Comparison of ENCODE assay signal across 8 cellular contexts in genomic region chr6:84052204-84052882, GRCh38. TPM values are rescaled to one million over a fixed set of nuclear protein-coding genes. Genes with fewer than 3 reads are reported as not detected.
A peak's percentile ranks its signal among the peaks of the same experiment; 100 is the strongest.
DNase-seq lines count a peak whose midpoint lies in the region; ATAC-seq and TF ChIP-seq lines count a peak whose summit lies in the region.

No MANE protein-coding gene starts in this region.

- H3K9me3 ChIP-seq in mesodermal cell (ENCODE audit: control insufficient read depth, low read length): no peaks in the 10 kb centered on the region
- no peaks in the 10 kb centered on the region for H3K9me3 ChIP-seq in colonic mucosa

- intact Hi-C loops in colonic mucosa (cut with DNase I): no loop called here

- 15 to 39% methylated on average over 4 to 7 of the region's 7 CpGs for WGBS in mesodermal cell (ENCODE audit: insufficient coverage in 2 of 2), 2 experiments

- no peaks in the 10 kb centered on the region for H3K36me3 Mint-ChIP-seq in effector memory CD8-positive, alpha-beta T cell (ENCODE audit: insufficient read depth)

- no peak overlapping the region for H3K4me3 Mint-ChIP-seq in effector memory CD8-positive, alpha-beta T cell

- no peak overlapping the region for H3K27ac Mint-ChIP-seq in effector memory CD8-positive, alpha-beta T cell

- TF ChIP-seq CTCF in coronary artery (IDR thresholded peaks at IDR 0.05) (no peak), colonic mucosa (IDR thresholded peaks at IDR 0.05) (no peak)

- DNase-seq in GOT3 (lab: John Stamatoyannopoulos, UW): peak; percentile 51
- DNase-seq in NCI-H446 (lab: John Stamatoyannopoulos, UW): peak; percentile 54 to 76
- DNase-seq in coronary artery (ENCODE audit: low spot score): peak; percentile 79
- no peak for DNase-seq in HK-2 (ENCODE audit: unreplicated experiment)
- no peak for DNase-seq in effector memory CD8-positive, alpha-beta T cell
- no peak for DNase-seq in colonic mucosa
- DNase-seq in stimulated activated CD8-positive, alpha-beta memory T cell treated with anti-CD3 and anti-CD28 coated beads, Interleukin-4, amount 100 ng/mL, for 48 hours: no peak

- H3K4me1 ChIP-seq in mesodermal cell (ENCODE audit: control insufficient read depth, insufficient read depth, low read length, poor library complexity, severe bottlenecking) (peaks cover 18% of the 10 kb centered on the region), colonic mucosa (no peaks in the 10 kb centered on the region)

- H3K27ac ChIP-seq in coronary artery (peak overlapping the region; percentile 11 to 78), mesodermal cell (ENCODE audit: low read depth, low read length, severe bottlenecking) (peak overlapping the region; percentile 90), colonic mucosa (no peak overlapping the region)

- H3K27me3 Mint-ChIP-seq in effector memory CD8-positive, alpha-beta T cell: peaks cover 6 to 40% of the 10 kb centered on the region in 2 donors

- H3K9me3 Mint-ChIP-seq in effector memory CD8-positive, alpha-beta T cell: no peaks in the 10 kb centered on the region

- H3K36me3 ChIP-seq in mesodermal cell (ENCODE audit: control insufficient read depth, insufficient read depth, low read length) (no peaks in the 10 kb centered on the region), colonic mucosa (no peaks in the 10 kb centered on the region)

- no peaks in the 10 kb centered on the region for H3K27me3 ChIP-seq in colonic mucosa

- H3K4me3 ChIP-seq in coronary artery: peak overlapping the region; percentile 63
- no peak overlapping the region for H3K4me3 ChIP-seq in mesodermal cell (ENCODE audit: extremely low read depth, insufficient read depth, low read length, poor library complexity, severe bottlenecking)
- H3K4me3 ChIP-seq in colonic mucosa: no peak overlapping the region

- no peak for ATAC-seq in effector memory CD8-positive, alpha-beta T cell (replicated peaks)

- H3K4me1 Mint-ChIP-seq in effector memory CD8-positive, alpha-beta T cell (ENCODE audit: low read depth in 2 of 2): no peaks in the 10 kb centered on the region

- no peak overlapping the region for H3K9ac ChIP-seq in colonic mucosa (ENCODE audit: low read depth in 2 of 2, low read length in 2 of 2)

RNA-seq across cellular contexts. Expression of gene MRAP2, which starts 18.8 kb away (rescaled TPM):
- polyA plus RNA-seq in mesodermal cell (2013, experiment 1 of 2): 4.5 TPM
- polyA plus RNA-seq in mesodermal cell (2013, experiment 2 of 2): 3.5 TPM
- 10 to 100 TPM in 1 of 2 donors, 1 to 10 TPM in 1; 7.3 to 14.6 TPM for total RNA-seq in colonic mucosa

Comparison
In these comparisons a context has a peak if more than half of its experiments do, and no peak if none do; other contexts are left out.
1. DNase-seq: peak in GOT3 (single experiment), NCI-H446 (2 of 2) and coronary artery (single experiment); none in HK-2 (single experiment), effector memory CD8-positive, alpha-beta T cell (0 of 3), colonic mucosa (single experiment) and stimulated activated CD8-positive, alpha-beta memory T cell treated with anti-CD3 and anti-CD28 coated beads, Interleukin-4, amount 100 ng/mL, for 48 hours (single experiment).